8 cellular contexts compared by ENCODE assay signal in the genomic region with DNA sequence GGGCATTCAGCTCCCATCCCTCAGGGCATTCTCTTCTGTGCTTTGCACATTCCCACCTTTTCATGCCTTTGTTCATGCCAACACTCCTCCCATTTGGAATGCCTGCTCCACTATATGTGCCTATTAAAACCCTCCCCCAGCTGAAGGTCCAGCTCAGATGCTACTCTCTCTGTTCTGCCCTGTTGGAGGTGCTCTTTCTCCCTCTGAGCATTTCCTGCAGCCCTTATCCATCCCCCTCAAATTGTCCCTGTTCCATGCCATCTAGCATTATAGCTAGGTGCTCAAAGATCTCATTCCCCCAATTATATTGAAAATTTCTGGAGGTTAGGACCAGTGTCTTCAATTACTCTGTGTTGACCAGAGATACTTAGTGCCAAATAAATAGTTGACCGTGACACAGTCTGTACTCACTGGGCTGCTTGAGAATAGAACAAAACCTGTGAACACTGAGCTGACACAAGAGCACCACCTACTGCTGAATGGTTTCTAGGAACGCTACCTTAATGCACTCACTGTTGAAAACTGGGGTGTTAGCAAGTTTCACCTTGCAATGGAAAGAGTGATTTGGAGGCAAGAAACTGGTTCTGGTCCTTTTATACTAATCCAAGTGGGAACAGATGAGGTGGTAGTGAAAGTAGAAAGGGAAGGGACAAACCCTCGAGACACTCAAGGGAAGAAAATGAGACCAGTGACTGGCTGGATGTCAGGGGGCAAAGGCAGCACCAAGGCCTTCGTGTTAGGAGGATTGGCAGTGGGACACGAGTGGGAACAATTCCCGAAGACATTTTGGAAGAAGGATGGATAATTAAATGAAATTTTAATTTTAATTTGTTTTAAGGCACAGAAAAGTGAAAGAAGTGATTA.
DNase-seq lines count a peak whose midpoint lies in the region; ATAC-seq and TF ChIP-seq lines count a peak whose summit lies in the region.

No MANE protein-coding gene starts in this region.

- H3K4me1 Mint-ChIP-seq in HFFc6 (ENCODE audit: low read depth): peaks cover 29% of the 10 kb centered on the region

- no peak overlapping the region for H3K27ac Mint-ChIP-seq in HFFc6

- H4K20me1 ChIP-seq in BLaER1 treated with 17β-estradiol and CSF1 and Interleukin-3, amounts not matched to agents 10 nM and 100 nM: no peaks in the 10 kb centered on the region

- H3K4me1 ChIP-seq in BLaER1 treated with 17β-estradiol and CSF1 and Interleukin-3, amounts not matched to agents 10 nM and 100 nM: peaks cover 0 to 23% (median 15%) of the 10 kb centered on the region in 10 experiments; a peak in 14 of 20 replicates
- peaks cover 8 to 87% (median 52%) of the 10 kb centered on the region in 9 donors for H3K4me1 ChIP-seq in heart right ventricle
- peaks cover 62% of the 10 kb centered on the region for H3K4me1 ChIP-seq in stomach smooth muscle (ENCODE audit: control insufficient read depth, insufficient read depth, low read length)

- H3K27me3 Mint-ChIP-seq in HFFc6 (ENCODE audit: insufficient read depth): peaks cover 18% of the 10 kb centered on the region

- H3K4me3 Mint-ChIP-seq in HFFc6: no peak overlapping the region

- H3K9me3 Mint-ChIP-seq in HFFc6: no peaks in the 10 kb centered on the region

- H3K9me3 ChIP-seq in BLaER1 treated with 17β-estradiol and CSF1 and Interleukin-3, amounts not matched to agents 10 nM and 100 nM (replicated peaks in 1 of 11): no peaks in the 10 kb centered on the region
- H3K9me3 ChIP-seq in heart right ventricle (no peaks in the 10 kb centered on the region), stomach smooth muscle (ENCODE audit: control insufficient read depth in 2 of 2, low read length in 2 of 2) (no peaks in the 10 kb centered on the region)

- ATAC-seq in heart right ventricle (peak; percentile 44 to 72 (median 56)), GM21447 (IDR thresholded peaks at IDR 0.05; ENCODE audit: unreplicated experiment) (no peak)

- no peak overlapping the region for H3K9ac ChIP-seq in BLaER1 treated with 17β-estradiol and CSF1 and Interleukin-3, amounts not matched to agents 10 nM and 100 nM
- H3K9ac ChIP-seq in stomach smooth muscle (ENCODE audit: low read length in 2 of 2): no peak overlapping the region

- TF ChIP-seq CTCF in HFFc6 (IDR thresholded peaks at IDR 0.05): peak; percentile 80
- peak; percentile 44 to 80 (median 68) for TF ChIP-seq CTCF in heart right ventricle (IDR thresholded peaks at IDR 0.05)

- WGBS in heart right ventricle, 2 donors: 68 to 71% methylated on average over 6 of the region's 6 CpGs

- H3K27ac ChIP-seq in BLaER1 treated with 17β-estradiol and CSF1 and Interleukin-3, amounts not matched to agents 10 nM and 100 nM: no peak overlapping the region; a peak in 1 of 22 replicates
- H3K27ac ChIP-seq in heart right ventricle (peak overlapping the region in 4 of 10 donors; percentile 55 to 74 (median 68)), stomach smooth muscle (ENCODE audit: low read length) (peak overlapping the region; percentile 49)

- no peaks in the 10 kb centered on the region for H3K36me3 Mint-ChIP-seq in HFFc6 (ENCODE audit: low read depth)

- no peaks in the 10 kb centered on the region for H3K27me3 ChIP-seq in BLaER1 treated with 17β-estradiol and CSF1 and Interleukin-3, amounts not matched to agents 10 nM and 100 nM
- H3K27me3 ChIP-seq in heart right ventricle (no peaks in the 10 kb centered on the region), stomach smooth muscle (ENCODE audit: control insufficient read depth in 1 of 2, insufficient read depth in 2 of 2, low read length in 2 of 2) (no peaks in the 10 kb centered on the region)

- DNase-seq in HFFc6 (peak; percentile 48), SHP77 (lab: John Stamatoyannopoulos, UW) (peak; percentile 11 to 44), heart right ventricle (peak in 1 of 2 donors; percentile 56), NCI-H1436 treated with DMSO at 0.1 percent for 48 hours (lab: John Stamatoyannopoulos, UW) (no peak)
- DNase-seq in activated CD8-positive, alpha-beta memory T cell treated with anti-CD3 and anti-CD28 coated beads, Interleukin-2, amount 50 U/mL, for 4 hours: no peak

- H3K4me2 ChIP-seq in BLaER1 treated with 17β-estradiol and CSF1 and Interleukin-3, amounts not matched to agents 10 nM and 100 nM: peak overlapping the region in 7 of 11 experiments; percentile 8 to 47 (median 32); a peak in 11 of 22 replicates

- H3K36me3 ChIP-seq in BLaER1 treated with 17β-estradiol and CSF1 and Interleukin-3, amounts not matched to agents 10 nM and 100 nM: no peaks in the 10 kb centered on the region
- H3K36me3 ChIP-seq in heart right ventricle (no peaks in the 10 kb centered on the region), stomach smooth muscle (ENCODE audit: control insufficient read depth in 2 of 2, insufficient read depth in 2 of 2, low read length in 2 of 2) (no peaks in the 10 kb centered on the region)

- no peak overlapping the region for H3K4me3 ChIP-seq in BLaER1 treated with 17β-estradiol and CSF1 and Interleukin-3, amounts not matched to agents 10 nM and 100 nM
- H3K4me3 ChIP-seq in heart right ventricle: no peak overlapping the region
- no peak overlapping the region for H3K4me3 ChIP-seq in stomach smooth muscle (ENCODE audit: low read length in 2 of 2)

- intact Hi-C loops in heart right ventricle (cut with DNase I): loop anchor here (1.0 to 10.0 kb wide), 8 partner anchors 197 to 267 kb away; partner anchors contain the start of gene KALRN (in 4 of the 10)

Comparison
In these comparisons a context has a peak if more than half of its experiments do, and no peak if none do; other contexts are left out.
1. DNase-seq: peak in HFFc6 (single experiment) and SHP77 (2 of 2); none in NCI-H1436 treated with DMSO at 0.1 percent for 48 hours (single experiment) and activated CD8-positive, alpha-beta memory T cell treated with anti-CD3 and anti-CD28 coated beads, Interleukin-2, amount 50 U/mL, for 4 hours (single experiment).